ENCODE assay signal across 1 cellular context in the genomic region with DNA sequence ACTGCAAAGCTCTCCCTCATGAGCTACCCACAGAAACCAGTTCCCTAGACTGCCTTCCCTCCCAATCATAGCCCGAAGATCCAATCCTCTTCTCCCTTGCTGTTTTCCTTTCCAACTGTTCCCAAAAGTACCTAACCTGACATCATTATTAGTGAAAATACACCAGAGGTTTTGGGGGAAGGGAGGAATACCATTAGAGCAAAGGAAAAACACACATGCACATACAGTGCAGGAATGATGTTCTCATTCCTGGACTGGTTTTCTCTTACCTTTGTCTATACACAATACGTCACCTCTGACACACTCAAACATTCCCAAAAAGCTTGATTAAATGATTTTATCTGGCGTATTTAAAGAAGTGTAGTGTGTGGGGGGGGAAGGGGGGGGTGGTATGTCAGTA.
TF ChIP-seq lines count a peak whose summit lies in the region.

No MANE protein-coding gene starts in this region.

TF ChIP-seq in GM23338, 12 proteins besides CTCF, POLR2A, EP300 and RAD21:
- TF ChIP-seq, protein P1, sequence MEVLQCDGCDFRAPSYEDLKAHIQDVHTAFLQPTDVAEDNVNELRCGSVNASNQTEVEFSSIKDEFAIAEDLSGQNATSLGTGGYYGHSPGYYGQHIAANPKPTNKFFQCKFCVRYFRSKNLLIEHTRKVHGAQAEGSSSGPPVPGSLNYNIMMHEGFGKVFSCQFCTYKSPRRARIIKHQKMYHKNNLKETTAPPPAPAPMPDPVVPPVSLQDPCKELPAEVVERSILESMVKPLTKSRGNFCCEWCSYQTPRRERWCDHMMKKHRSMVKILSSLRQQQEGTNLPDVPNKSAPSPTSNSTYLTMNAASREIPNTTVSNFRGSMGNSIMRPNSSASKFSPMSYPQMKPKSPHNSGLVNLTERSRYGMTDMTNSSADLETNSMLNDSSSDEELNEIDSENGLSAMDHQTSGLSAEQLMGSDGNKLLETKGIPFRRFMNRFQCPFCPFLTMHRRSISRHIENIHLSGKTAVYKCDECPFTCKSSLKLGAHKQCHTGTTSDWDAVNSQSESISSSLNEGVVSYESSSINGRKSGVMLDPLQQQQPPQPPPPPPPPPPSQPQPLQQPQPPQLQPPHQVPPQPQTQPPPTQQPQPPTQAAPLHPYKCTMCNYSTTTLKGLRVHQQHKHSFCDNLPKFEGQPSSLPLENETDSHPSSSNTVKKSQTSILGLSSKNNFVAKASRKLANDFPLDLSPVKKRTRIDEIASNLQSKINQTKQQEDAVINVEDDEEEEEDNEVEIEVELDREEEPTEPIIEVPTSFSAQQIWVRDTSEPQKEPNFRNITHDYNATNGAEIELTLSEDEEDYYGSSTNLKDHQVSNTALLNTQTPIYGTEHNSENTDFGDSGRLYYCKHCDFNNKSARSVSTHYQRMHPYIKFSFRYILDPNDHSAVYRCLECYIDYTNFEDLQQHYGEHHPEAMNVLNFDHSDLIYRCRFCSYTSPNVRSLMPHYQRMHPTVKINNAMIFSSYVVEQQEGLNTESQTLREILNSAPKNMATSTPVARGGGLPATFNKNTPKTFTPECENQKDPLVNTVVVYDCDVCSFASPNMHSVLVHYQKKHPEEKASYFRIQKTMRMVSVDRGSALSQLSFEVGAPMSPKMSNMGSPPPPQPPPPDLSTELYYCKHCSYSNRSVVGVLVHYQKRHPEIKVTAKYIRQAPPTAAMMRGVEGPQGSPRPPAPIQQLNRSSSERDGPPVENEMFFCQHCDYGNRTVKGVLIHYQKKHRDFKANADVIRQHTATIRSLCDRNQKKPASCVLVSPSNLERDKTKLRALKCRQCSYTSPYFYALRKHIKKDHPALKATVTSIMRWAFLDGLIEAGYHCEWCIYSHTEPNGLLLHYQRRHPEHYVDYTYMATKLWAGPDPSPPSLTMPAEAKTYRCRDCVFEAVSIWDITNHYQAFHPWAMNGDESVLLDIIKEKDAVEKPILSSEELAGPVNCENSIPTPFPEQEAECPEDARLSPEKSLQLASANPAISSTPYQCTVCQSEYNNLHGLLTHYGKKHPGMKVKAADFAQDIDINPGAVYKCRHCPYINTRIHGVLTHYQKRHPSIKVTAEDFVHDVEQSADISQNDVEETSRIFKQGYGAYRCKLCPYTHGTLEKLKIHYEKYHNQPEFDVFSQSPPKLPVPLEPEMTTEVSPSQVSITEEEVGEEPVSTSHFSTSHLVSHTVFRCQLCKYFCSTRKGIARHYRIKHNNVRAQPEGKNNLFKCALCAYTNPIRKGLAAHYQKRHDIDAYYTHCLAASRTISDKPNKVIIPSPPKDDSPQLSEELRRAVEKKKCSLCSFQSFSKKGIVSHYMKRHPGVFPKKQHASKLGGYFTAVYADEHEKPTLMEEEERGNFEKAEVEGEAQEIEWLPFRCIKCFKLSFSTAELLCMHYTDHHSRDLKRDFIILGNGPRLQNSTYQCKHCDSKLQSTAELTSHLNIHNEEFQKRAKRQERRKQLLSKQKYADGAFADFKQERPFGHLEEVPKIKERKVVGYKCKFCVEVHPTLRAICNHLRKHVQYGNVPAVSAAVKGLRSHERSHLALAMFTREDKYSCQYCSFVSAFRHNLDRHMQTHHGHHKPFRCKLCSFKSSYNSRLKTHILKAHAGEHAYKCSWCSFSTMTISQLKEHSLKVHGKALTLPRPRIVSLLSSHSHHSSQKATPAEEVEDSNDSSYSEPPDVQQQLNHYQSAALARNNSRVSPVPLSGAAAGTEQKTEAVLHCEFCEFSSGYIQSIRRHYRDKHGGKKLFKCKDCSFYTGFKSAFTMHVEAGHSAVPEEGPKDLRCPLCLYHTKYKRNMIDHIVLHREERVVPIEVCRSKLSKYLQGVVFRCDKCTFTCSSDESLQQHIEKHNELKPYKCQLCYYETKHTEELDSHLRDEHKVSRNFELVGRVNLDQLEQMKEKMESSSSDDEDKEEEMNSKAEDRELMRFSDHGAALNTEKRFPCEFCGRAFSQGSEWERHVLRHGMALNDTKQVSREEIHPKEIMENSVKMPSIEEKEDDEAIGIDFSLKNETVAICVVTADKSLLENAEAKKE (CRISPR knock-in tag; IDR thresholded peaks at IDR 0.05): no peak
